In genomic region chr12:86158956-86159355, GRCh38 we compare ENCODE assay signal across 20 cellular contexts.
"Had no signal": no experiment of that assay in that cellular context is flagged by ENCODE, and none has a peak within 500 bp of the region (broad histone marks: within the 10 kb centered on the region; RNA-seq: fewer than 3 reads in every experiment).

No MANE protein-coding gene starts in this region.

- H3K27me3 Mint-ChIP-seq: activated T-cell treated with anti-CD3 and anti-CD28 coated beads, Interleukin-2, amount 50 U/mL, for 24 hours; activated T-helper 17 cell treated with anti-CD3 and anti-CD28 coated beads, Interleukin-2, amount 50 U/mL, for 72 hours; naive B cell had no signal

- H3K9me3 ChIP-seq: adrenal gland, gastrocnemius medialis, lower lobe of right lung, upper lobe of left lung had no signal

- H3K4me3 ChIP-seq: adrenal gland, cardiac muscle cell, gastrocnemius medialis, lower lobe of right lung, upper lobe of left lung had no signal

- H3K27me3 ChIP-seq: adrenal gland, cardiac muscle cell, gastrocnemius medialis, upper lobe of left lung had no signal

- H3K36me3 ChIP-seq: adrenal gland, cardiac muscle cell, gastrocnemius medialis, lower lobe of right lung, upper lobe of left lung had no signal

- H3K4me1 ChIP-seq: adrenal gland, gastrocnemius medialis, lower lobe of right lung, parathyroid adenoma, upper lobe of left lung had no signal

- FAIRE-seq: kidney, TTC549 had no signal

- H3K27ac Mint-ChIP-seq: activated naive CD4-positive, alpha-beta T cell treated with anti-CD3 and anti-CD28 coated beads, Interleukin-2, amount 50 U/mL, for 72 hours; activated T-cell treated with anti-CD3 and anti-CD28 coated beads, Interleukin-2, amount 50 U/mL, for 24 hours; activated T-helper 17 cell treated with anti-CD3 and anti-CD28 coated beads, Interleukin-2, amount 50 U/mL, for 72 hours; naive B cell; WTC11 had no signal

- H3K36me3 Mint-ChIP-seq: activated naive CD4-positive, alpha-beta T cell treated with anti-CD3 and anti-CD28 coated beads, Interleukin-2, amount 50 U/mL, for 72 hours; naive B cell; WTC11 had no signal

- H3K4me1 Mint-ChIP-seq: activated T-helper 17 cell treated with anti-CD3 and anti-CD28 coated beads, Interleukin-2, amount 50 U/mL, for 72 hours; naive B cell had no signal

- DNase-seq: activated CD8-positive, alpha-beta memory T cell treated with anti-CD3 and anti-CD28 coated beads, Interleukin-2, amount 50 U/mL, for 4 hours; activated T-cell treated with anti-CD3 and anti-CD28 coated beads, Interleukin-2, amount 50 U/mL, for 24 hours; adrenal gland; gastrocnemius medialis; kidney; lower lobe of right lung; naive B cell; nucleus accumbens; right cardiac atrium; stimulated activated CD4-positive, alpha-beta T cell treated with anti-CD3 and anti-CD28 coated beads, Interleukin-12 subunit alpha, Interleukin-12 subunit beta, amount 100 ng/mL, for 4 hours; stimulated activated CD4-positive, alpha-beta T cell treated with anti-CD3 and anti-CD28 coated beads, Interleukin-4, amount 100 ng/mL, for 4 hours; stimulated activated naive CD8-positive, alpha-beta T cell treated with anti-CD3 and anti-CD28 coated beads, Interleukin-15, Interleukin-2, amounts not matched to agents 100 U/mL and 50 U/mL, for 24 hours; T-helper 1 cell; upper lobe of left lung had no signal

- H3K4me3 Mint-ChIP-seq: activated T-cell treated with anti-CD3 and anti-CD28 coated beads, Interleukin-2, amount 50 U/mL, for 24 hours; activated T-helper 17 cell treated with anti-CD3 and anti-CD28 coated beads, Interleukin-2, amount 50 U/mL, for 72 hours; naive B cell; WTC11 had no signal
